Comparison of ENCODE assay signal across 26 cellular contexts in genomic region chr18:64987096-64987495, GRCh38.
"Had no signal": no experiment of that assay in that cellular context is flagged by ENCODE, and none has a peak within 500 bp of the region (broad histone marks: within the 10 kb centered on the region; RNA-seq: fewer than 3 reads in every experiment).

No MANE protein-coding gene starts in this region.

- H3K27me3 ChIP-seq: ascending aorta, cardiac muscle cell, MG63, Peyer's patch had no signal

- DNase-seq: activated CD4-positive, alpha-beta T cell treated with anti-CD3 and anti-CD28 coated beads, Interleukin-2, amount 10 ng/mL, durations not matched to agents 24 days and 14 days; activated CD4-positive, alpha-beta T cell treated with anti-CD3 and anti-CD28 coated beads, Interleukin-2, amount 50 U/mL, for 4 hours; activated CD8-positive, alpha-beta T cell treated with anti-CD3 and anti-CD28 coated beads for 36 hours; activated effector memory CD4-positive, alpha-beta T cell treated with anti-CD3 and anti-CD28 coated beads, Interleukin-2, amount 50 U/mL, for 16 hours; activated naive CD4-positive, alpha-beta T cell; activated naive CD4-positive, alpha-beta T cell treated with anti-CD3 and anti-CD28 coated beads, Interleukin-2, amount 50 U/mL, for 16 hours; activated naive CD8-positive, alpha-beta T cell treated with anti-CD3 and anti-CD28 coated beads, Interleukin-2, amount 10 ng/mL, durations not matched to agents 7 days and 5 days; activated T-cell treated with anti-CD3 and anti-CD28 coated beads, Interleukin-2, amount 50 U/mL, for 1 hour; activated T-cell treated with anti-CD3 and anti-CD28 coated beads, Interleukin-2, amount 50 U/mL, for 72 hours; amygdala; Kasumi-1; KG1; MG63; NCI-H1048; NCI-H1436 treated with DMSO at 0.1 percent for 48 hours; NCI-H1694 treated with DMSO at 0.1 percent for 48 hours; NCI-H2029; NCI-H345; NCI-H524 treated with DMSO at 0.1 percent for 48 hours; Peyer's patch; RPMI8226; SW 1271; T-helper 1 cell had no signal

- H3K4me3 ChIP-seq: ascending aorta, cardiac muscle cell, MG63, Peyer's patch had no signal

- ATAC-seq: activated CD8-positive, alpha-beta T cell treated with anti-CD3 and anti-CD28 coated beads for 36 hours; activated T-cell treated with anti-CD3 and anti-CD28 coated beads, Interleukin-2, amount 50 U/mL, for 72 hours; activated T-helper 17 cell treated with anti-CD3 and anti-CD28 coated beads, Interleukin-2, amount 50 U/mL, for 72 hours had no signal

- H3K27ac Mint-ChIP-seq: activated CD4-positive, alpha-beta T cell treated with anti-CD3 and anti-CD28 coated beads, Interleukin-2, amount 10 ng/mL, durations not matched to agents 24 days and 14 days; activated CD8-positive, alpha-beta T cell treated with anti-CD3 and anti-CD28 coated beads for 36 hours; activated naive CD8-positive, alpha-beta T cell treated with anti-CD3 and anti-CD28 coated beads, Interleukin-2, amount 10 ng/mL, durations not matched to agents 7 days and 5 days; activated T-cell treated with anti-CD3 and anti-CD28 coated beads, Interleukin-2, amount 50 U/mL, for 72 hours; activated T-helper 17 cell treated with anti-CD3 and anti-CD28 coated beads, Interleukin-2, amount 50 U/mL, for 72 hours had no signal

- H3K27me3 Mint-ChIP-seq: activated CD4-positive, alpha-beta T cell treated with anti-CD3 and anti-CD28 coated beads, Interleukin-2, amount 10 ng/mL, durations not matched to agents 24 days and 14 days; activated CD8-positive, alpha-beta T cell treated with anti-CD3 and anti-CD28 coated beads for 36 hours; activated naive CD8-positive, alpha-beta T cell treated with anti-CD3 and anti-CD28 coated beads, Interleukin-2, amount 10 ng/mL, durations not matched to agents 7 days and 5 days; activated T-helper 17 cell treated with anti-CD3 and anti-CD28 coated beads, Interleukin-2, amount 50 U/mL, for 72 hours had no signal

- H3K4me3 Mint-ChIP-seq: activated CD4-positive, alpha-beta T cell treated with anti-CD3 and anti-CD28 coated beads, Interleukin-2, amount 10 ng/mL, durations not matched to agents 24 days and 14 days; activated CD8-positive, alpha-beta T cell treated with anti-CD3 and anti-CD28 coated beads for 36 hours; activated naive CD8-positive, alpha-beta T cell treated with anti-CD3 and anti-CD28 coated beads, Interleukin-2, amount 10 ng/mL, durations not matched to agents 7 days and 5 days; activated T-cell treated with anti-CD3 and anti-CD28 coated beads, Interleukin-2, amount 50 U/mL, for 72 hours; activated T-helper 17 cell treated with anti-CD3 and anti-CD28 coated beads, Interleukin-2, amount 50 U/mL, for 72 hours had no signal

- H3K27ac ChIP-seq: ascending aorta, cardiac muscle cell, Peyer's patch had no signal

- H3K36me3 ChIP-seq: ascending aorta, cardiac muscle cell, MG63, Peyer's patch had no signal

- H3K9me3 ChIP-seq: ascending aorta, MG63, Peyer's patch had no signal

- H3K4me1 Mint-ChIP-seq: activated CD4-positive, alpha-beta T cell treated with anti-CD3 and anti-CD28 coated beads, Interleukin-2, amount 10 ng/mL, durations not matched to agents 24 days and 14 days; activated naive CD8-positive, alpha-beta T cell treated with anti-CD3 and anti-CD28 coated beads, Interleukin-2, amount 10 ng/mL, durations not matched to agents 7 days and 5 days; activated T-helper 17 cell treated with anti-CD3 and anti-CD28 coated beads, Interleukin-2, amount 50 U/mL, for 72 hours had no signal

- H3K4me1 ChIP-seq: ascending aorta, Peyer's patch had no signal

- H3K36me3 Mint-ChIP-seq: activated naive CD8-positive, alpha-beta T cell treated with anti-CD3 and anti-CD28 coated beads, Interleukin-2, amount 10 ng/mL, durations not matched to agents 7 days and 5 days had no signal

- H3K9me3 Mint-ChIP-seq: activated CD4-positive, alpha-beta T cell treated with anti-CD3 and anti-CD28 coated beads, Interleukin-2, amount 10 ng/mL, durations not matched to agents 24 days and 14 days had no signal
